Comparison of ENCODE assay signal across 8 cellular contexts in the genomic region with DNA sequence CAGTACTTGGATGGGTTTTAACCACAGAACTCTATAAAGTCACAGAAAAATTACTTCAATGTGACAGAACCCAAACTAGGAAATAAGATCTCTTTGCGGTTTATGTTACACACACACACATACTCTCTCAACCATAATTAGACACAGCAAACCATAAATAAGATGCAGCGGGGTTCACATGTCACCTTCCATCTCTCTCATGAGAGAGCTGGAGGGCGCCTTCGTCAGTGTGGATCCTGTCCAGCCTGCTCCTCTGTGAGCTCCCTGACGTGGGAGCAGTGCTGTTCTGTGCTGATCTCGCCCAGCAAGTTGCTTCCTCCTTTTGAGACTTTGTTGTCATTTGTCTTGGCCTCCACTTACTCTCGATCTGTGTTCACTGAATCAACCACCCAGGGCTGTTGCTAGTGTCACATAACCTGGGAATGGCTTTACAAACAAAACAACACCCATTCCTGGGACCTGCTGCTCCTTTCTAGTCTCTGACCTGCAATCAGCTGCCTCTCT.
DNase-seq lines count a peak whose midpoint lies in the region; ATAC-seq, FAIRE-seq and TF ChIP-seq lines count a peak whose summit lies in the region.

No MANE protein-coding gene starts in this region.

- no peaks in the 10 kb centered on the region for H3K79me2 ChIP-seq in GM12878 (ENCODE audit: control insufficient read depth, insufficient read depth, low read length)

- H3K4me1 ChIP-seq in GM12878 (ENCODE audit: control insufficient read depth, insufficient read depth, low read length) (peaks cover 14% of the 10 kb centered on the region), upper lobe of right lung (no peaks in the 10 kb centered on the region)

- RAD21 ChIA-PET in GM12878 (lab: Charles Lee; ENCODE audit: unreplicated experiment): interaction anchor here (0.7 to 1.2 kb wide), 7 partner anchors 19 to 161 kb away, joined by 3 to 5 read pairs (median 3); no protein-coding TSS in a partner anchor

- H3K36me3 ChIP-seq in GM12878 (ENCODE audit: control insufficient read depth in 2 of 2, insufficient read depth in 2 of 2, low read length in 1 of 2) (no peaks in the 10 kb centered on the region), upper lobe of right lung (no peaks in the 10 kb centered on the region)

- in situ Hi-C loops in GM12878 (cut with MboI): no loop called here

- H3K27me3 ChIP-seq in GM12878 (replicated peaks in 1 of 2; ENCODE audit: control insufficient read depth in 2 of 2, insufficient read depth in 2 of 2, low read length in 1 of 2) (no peaks in the 10 kb centered on the region), upper lobe of right lung (no peaks in the 10 kb centered on the region)

- TF ChIP-seq EP300 in GM12878 (IDR thresholded peaks at IDR 0.05; ENCODE audit: borderline replicate concordance in 1 of 2, control insufficient read depth in 1 of 2, low read depth in 2 of 2, low read length in 2 of 2): peak in 1 of 2 experiments; percentile 43; a peak in 1 of 4 replicates

- TF ChIP-seq CTCF in GM12878 (IDR thresholded peaks at IDR 0.05 in 2 of 3, conservative IDR thresholded peaks at IDR 0.05 in 1 of 3; ENCODE audit: control insufficient read depth in 2 of 3, extremely low read depth in 1 of 3, insufficient read depth in 1 of 3, low read depth in 3 of 3, low read length in 3 of 3) (no peak), upper lobe of right lung (IDR thresholded peaks at IDR 0.05) (no peak)

- H3K9ac ChIP-seq in GM12878 (ENCODE audit: control insufficient read depth, insufficient read depth, low read length): peak overlapping the region; percentile 66

- H3K27ac ChIP-seq in GM12878 (ENCODE audit: control insufficient read depth, insufficient read depth) (peak overlapping the region; percentile 62), upper lobe of right lung (no peak overlapping the region)

- WGBS in GM12878 (ENCODE audit: insufficient coverage, insufficient replicate concordance, low lambda C conversion rate, missing lambda C conversion rate): 7% methylated on average over 7 of the region's 7 CpGs

- CTCF ChIA-PET in GM12878 (lab: Yijun Ruan, JAX): interaction anchor here (0.9 to 1.6 kb wide), 2 partner anchors 15 to 41 kb away, joined by 5 read pairs; no protein-coding TSS in a partner anchor

- peak; percentile 61 for TF ChIP-seq POLR2A in GM12878 (IDR thresholded peaks at IDR 0.05; ENCODE audit: low read depth, low read length)

- H3K4me3 ChIP-seq in GM12878: no peak overlapping the region
- no peak overlapping the region for H3K4me3 ChIP-seq in upper lobe of right lung

- H3K4me2 ChIP-seq in GM12878 (ENCODE audit: control insufficient read depth, insufficient read depth): peak overlapping the region; percentile 84

- FAIRE-seq in GM12878 (lab: Jason Lieb, UNC): peak; percentile 94

- DNase-seq in Daoy (ENCODE audit: low read depth) (peak; percentile 51), GM12878 (ENCODE audit: low read depth, low spot score) (peak; percentile 62), upper lobe of right lung (no peak), cerebellar nuclear complex (lab: John Stamatoyannopoulos, UW) (no peak), pons (ENCODE audit: low spot score) (no peak)

- ATAC-seq in GM19351 (IDR thresholded peaks at IDR 0.05; ENCODE audit: unreplicated experiment) (peak; percentile 78), HG03571 (IDR thresholded peaks at IDR 0.05; ENCODE audit: unreplicated experiment) (peak; percentile 70), GM12878 (peak; percentile 95), upper lobe of right lung (peak; percentile 57), HG03039 (IDR thresholded peaks at IDR 0.05; ENCODE audit: unreplicated experiment) (no peak)

- no peaks in the 10 kb centered on the region; the same call in 2 of the 3 replicates for H3K9me3 ChIP-seq in GM12878 (replicated peaks; ENCODE audit: control insufficient read depth, insufficient read depth, low read length)
- H3K9me3 ChIP-seq in upper lobe of right lung: no peaks in the 10 kb centered on the region

- H4K20me1 ChIP-seq in GM12878 (ENCODE audit: control insufficient read depth, insufficient read depth): no peaks in the 10 kb centered on the region

- no peak for TF ChIP-seq RAD21 in GM12878 (IDR thresholded peaks at IDR 0.05; ENCODE audit: insufficient read depth, low read depth, low read length)

- H2AFZ ChIP-seq in GM12878 (ENCODE audit: control insufficient read depth, low read depth, low read length): peak overlapping the region; percentile 93

- intact Hi-C loops in GM12878 (cut with micrococcal nuclease; ENCODE audit: unreplicated experiment) (loop anchor here (10.0 kb wide), 1 partner anchor 227 kb away; the partner anchor contains the start of gene PDS5B), upper lobe of right lung (cut with DNase I) (no loop called here)

- BruUV-seq in GM12878 (replicated peaks; lab: Mats Ljungman, UMichigan): no TSS peak

- SMC1A ChIA-PET in GM12878 (lab: Charles Lee; ENCODE audit: uncharacterized antibody, unreplicated experiment): interaction anchor here (0.7 to 1.6 kb wide), 10 partner anchors 8 to 204 kb away, joined by 3 to 4 read pairs (median 3); no protein-coding TSS in a partner anchor

- POLR2A ChIA-PET in GM12878 (lab: Charles Lee): interaction anchor here (0.6 to 1.5 kb wide), 2 partner anchors 37 to 74 kb away, joined by 3 to 5 read pairs; no protein-coding TSS in a partner anchor

TF ChIP-seq in GM12878, 131 proteins besides CTCF, POLR2A, EP300 and RAD21 (continues in another document):
- TF ChIP-seq ZNF217 (IDR thresholded peaks at IDR 0.05): no peak
- TF ChIP-seq ZNF622 (IDR thresholded peaks at IDR 0.05): no peak
- TF ChIP-seq, protein P1, sequence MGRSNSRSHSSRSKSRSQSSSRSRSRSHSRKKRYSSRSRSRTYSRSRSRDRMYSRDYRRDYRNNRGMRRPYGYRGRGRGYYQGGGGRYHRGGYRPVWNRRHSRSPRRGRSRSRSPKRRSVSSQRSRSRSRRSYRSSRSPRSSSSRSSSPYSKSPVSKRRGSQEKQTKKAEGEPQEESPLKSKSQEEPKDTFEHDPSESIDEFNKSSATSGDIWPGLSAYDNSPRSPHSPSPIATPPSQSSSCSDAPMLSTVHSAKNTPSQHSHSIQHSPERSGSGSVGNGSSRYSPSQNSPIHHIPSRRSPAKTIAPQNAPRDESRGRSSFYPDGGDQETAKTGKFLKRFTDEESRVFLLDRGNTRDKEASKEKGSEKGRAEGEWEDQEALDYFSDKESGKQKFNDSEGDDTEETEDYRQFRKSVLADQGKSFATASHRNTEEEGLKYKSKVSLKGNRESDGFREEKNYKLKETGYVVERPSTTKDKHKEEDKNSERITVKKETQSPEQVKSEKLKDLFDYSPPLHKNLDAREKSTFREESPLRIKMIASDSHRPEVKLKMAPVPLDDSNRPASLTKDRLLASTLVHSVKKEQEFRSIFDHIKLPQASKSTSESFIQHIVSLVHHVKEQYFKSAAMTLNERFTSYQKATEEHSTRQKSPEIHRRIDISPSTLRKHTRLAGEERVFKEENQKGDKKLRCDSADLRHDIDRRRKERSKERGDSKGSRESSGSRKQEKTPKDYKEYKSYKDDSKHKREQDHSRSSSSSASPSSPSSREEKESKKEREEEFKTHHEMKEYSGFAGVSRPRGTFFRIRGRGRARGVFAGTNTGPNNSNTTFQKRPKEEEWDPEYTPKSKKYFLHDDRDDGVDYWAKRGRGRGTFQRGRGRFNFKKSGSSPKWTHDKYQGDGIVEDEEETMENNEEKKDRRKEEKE (IDR thresholded peaks at IDR 0.05): no peak
- TF ChIP-seq FOS (IDR thresholded peaks at IDR 0.05; ENCODE audit: borderline replicate concordance, extremely low read depth, insufficient read length): no peak
- no peak for TF ChIP-seq TARDBP (IDR thresholded peaks at IDR 0.05; ENCODE audit: borderline replicate concordance)
- TF ChIP-seq MTA2 (IDR thresholded peaks at IDR 0.05; ENCODE audit: low read depth): peak; percentile 88; the same call in 1 of the 2 replicates
- peak; percentile 63; the same call in 1 of the 2 replicates for TF ChIP-seq MLLT1 (IDR thresholded peaks at IDR 0.05)
- TF ChIP-seq, protein P2, sequence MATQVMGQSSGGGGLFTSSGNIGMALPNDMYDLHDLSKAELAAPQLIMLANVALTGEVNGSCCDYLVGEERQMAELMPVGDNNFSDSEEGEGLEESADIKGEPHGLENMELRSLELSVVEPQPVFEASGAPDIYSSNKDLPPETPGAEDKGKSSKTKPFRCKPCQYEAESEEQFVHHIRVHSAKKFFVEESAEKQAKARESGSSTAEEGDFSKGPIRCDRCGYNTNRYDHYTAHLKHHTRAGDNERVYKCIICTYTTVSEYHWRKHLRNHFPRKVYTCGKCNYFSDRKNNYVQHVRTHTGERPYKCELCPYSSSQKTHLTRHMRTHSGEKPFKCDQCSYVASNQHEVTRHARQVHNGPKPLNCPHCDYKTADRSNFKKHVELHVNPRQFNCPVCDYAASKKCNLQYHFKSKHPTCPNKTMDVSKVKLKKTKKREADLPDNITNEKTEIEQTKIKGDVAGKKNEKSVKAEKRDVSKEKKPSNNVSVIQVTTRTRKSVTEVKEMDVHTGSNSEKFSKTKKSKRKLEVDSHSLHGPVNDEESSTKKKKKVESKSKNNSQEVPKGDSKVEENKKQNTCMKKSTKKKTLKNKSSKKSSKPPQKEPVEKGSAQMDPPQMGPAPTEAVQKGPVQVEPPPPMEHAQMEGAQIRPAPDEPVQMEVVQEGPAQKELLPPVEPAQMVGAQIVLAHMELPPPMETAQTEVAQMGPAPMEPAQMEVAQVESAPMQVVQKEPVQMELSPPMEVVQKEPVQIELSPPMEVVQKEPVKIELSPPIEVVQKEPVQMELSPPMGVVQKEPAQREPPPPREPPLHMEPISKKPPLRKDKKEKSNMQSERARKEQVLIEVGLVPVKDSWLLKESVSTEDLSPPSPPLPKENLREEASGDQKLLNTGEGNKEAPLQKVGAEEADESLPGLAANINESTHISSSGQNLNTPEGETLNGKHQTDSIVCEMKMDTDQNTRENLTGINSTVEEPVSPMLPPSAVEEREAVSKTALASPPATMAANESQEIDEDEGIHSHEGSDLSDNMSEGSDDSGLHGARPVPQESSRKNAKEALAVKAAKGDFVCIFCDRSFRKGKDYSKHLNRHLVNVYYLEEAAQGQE (IDR thresholded peaks at IDR 0.05; ENCODE audit: low read depth, low read length): no peak
- TF ChIP-seq RBBP5 (conservative IDR thresholded peaks at IDR 0.05): no peak
- 0 out of 2 replicates have a peak, but pooled peaks have one; percentile 14 for TF ChIP-seq JUNB (IDR thresholded peaks at IDR 0.05)

Comparison
In these comparisons a context has a peak if more than half of its experiments do, and no peak if none do; other contexts are left out.
1. DNase-seq: peak in Daoy (single experiment) and GM12878 (single experiment); none in upper lobe of right lung (single experiment), cerebellar nuclear complex (0 of 2) and pons (single experiment).